Comparison of ENCODE assay signal across 30 cellular contexts in the genomic region with DNA sequence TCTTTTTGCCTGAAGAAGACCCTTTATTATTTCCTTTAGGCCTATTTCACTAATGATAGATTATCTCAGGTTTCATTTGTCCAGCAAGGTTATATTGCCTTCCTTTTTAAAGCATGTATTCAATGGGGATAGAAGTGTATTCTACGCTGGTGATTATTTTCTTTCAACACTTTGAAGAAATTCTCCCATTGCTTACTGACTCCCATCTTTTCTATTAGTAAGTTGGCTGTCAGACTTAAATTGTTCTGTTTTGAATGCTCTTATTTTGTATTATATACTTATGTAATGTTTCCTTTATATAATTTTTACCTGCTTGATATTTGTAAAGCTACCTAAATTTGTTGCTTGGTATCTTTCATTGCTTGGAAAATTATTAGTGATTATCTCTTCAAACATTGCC.
"Had no signal": no experiment of that assay in that cellular context is flagged by ENCODE, and none has a peak within 500 bp of the region (broad histone marks: within the 10 kb centered on the region; RNA-seq: fewer than 3 reads in every experiment).

No MANE protein-coding gene starts in this region.

- DNase-seq: natural killer cell; occipital lobe; ovary; posterior cingulate gyrus; psoas muscle; right cardiac atrium; spleen; stimulated activated CD4-positive, alpha-beta T cell treated with anti-CD3 and anti-CD28 coated beads, Interleukin-12 subunit alpha, Interleukin-12 subunit beta, amount 100 ng/mL, for 4 hours; stimulated activated CD4-positive, alpha-beta T cell treated with anti-CD3 and anti-CD28 coated beads, Interleukin-1b, Interleukin-23, amount 100 ng/mL, for 48 hours; stimulated activated CD4-positive, alpha-beta T cell treated with anti-CD3 and anti-CD28 coated beads, Interleukin-4, amount 100 ng/mL, for 1 hour; stimulated activated CD4-positive, alpha-beta T cell treated with anti-CD3 and anti-CD28 coated beads, Interleukin-4, amount 100 ng/mL, for 4 hours; stimulated activated CD8-positive, alpha-beta memory T cell treated with anti-CD3 and anti-CD28 coated beads, Interleukin-4, amount 100 ng/mL, for 48 hours; stimulated activated naive CD4-positive, alpha-beta T cell; stimulated activated naive CD8-positive, alpha-beta T cell treated with anti-CD3 and anti-CD28 coated beads, Interleukin-15, amount 100 ng/mL, for 72 hours; stimulated activated naive CD8-positive, alpha-beta T cell treated with anti-CD3 and anti-CD28 coated beads, Interleukin-15, Interleukin-2, amounts not matched to agents 100 U/mL and 50 U/mL, for 24 hours; substantia nigra; testis; tibial artery; transverse colon had no signal

- H3K27ac Mint-ChIP-seq: natural killer cell; nephron; neural progenitor cell; progenitor cell of endocrine pancreas; stimulated activated memory B cell treated with anti-CD40 and anti-IgM and Interleukin-4, amounts not matched to agents 10 μg/mL and 1 μg/mL and 100 μg/mL, for 72 hours; type B pancreatic cell had no signal

- H3K9me3 ChIP-seq: ovary, suprapubic skin, testis had no signal

- H3K9ac ChIP-seq: neural progenitor cell, parathyroid adenoma had no signal

- H3K4me1 ChIP-seq: neural progenitor cell, parathyroid adenoma, psoas muscle, spleen, suprapubic skin, testis, tibial artery, transverse colon, vagina had no signal

- H3K36me3 Mint-ChIP-seq: neural progenitor cell; stimulated activated memory B cell treated with anti-CD40 and anti-IgM and Interleukin-4, amounts not matched to agents 10 μg/mL and 1 μg/mL and 100 μg/mL, for 72 hours had no signal

- ATAC-seq: natural killer cell; psoas muscle; right cardiac atrium; sciatic nerve; stimulated activated memory B cell treated with anti-CD40 and anti-IgM and Interleukin-4, amounts not matched to agents 10 μg/mL and 1 μg/mL and 100 μg/mL, for 72 hours; stimulated activated naive CD8-positive, alpha-beta T cell treated with anti-CD3 and anti-CD28 coated beads, Interleukin-15, amount 100 ng/mL, for 72 hours; stimulated activated naive CD8-positive, alpha-beta T cell treated with anti-CD3 and anti-CD28 coated beads, Interleukin-15, Interleukin-2, amounts not matched to agents 100 U/mL and 50 U/mL, for 24 hours had no signal

- H3K27ac ChIP-seq: neural progenitor cell, ovary, parathyroid adenoma, psoas muscle, skin epidermis, spleen, suprapubic skin, testis, tibial artery, transverse colon, vagina had no signal

- H3K4me1 Mint-ChIP-seq: natural killer cell; nephron; neural progenitor cell; stimulated activated memory B cell treated with anti-CD40 and anti-IgM and Interleukin-4, amounts not matched to agents 10 μg/mL and 1 μg/mL and 100 μg/mL, for 72 hours; stimulated activated naive CD8-positive, alpha-beta T cell treated with anti-CD3 and anti-CD28 coated beads, Interleukin-15, amount 100 ng/mL, for 72 hours had no signal

- H3K27me3 Mint-ChIP-seq: progenitor cell of endocrine pancreas; stimulated activated memory B cell treated with anti-CD40 and anti-IgM and Interleukin-4, amounts not matched to agents 10 μg/mL and 1 μg/mL and 100 μg/mL, for 72 hours; type B pancreatic cell had no signal

- H3K36me3 ChIP-seq: ovary, spleen, suprapubic skin, tibial artery, transverse colon, vagina had no signal

- H3K4me3 ChIP-seq: neural progenitor cell, ovary, psoas muscle, skin epidermis, smooth muscle cell, spleen, suprapubic skin, testis, tibial artery, transverse colon, vagina had no signal

- H3K4me3 Mint-ChIP-seq: natural killer cell; nephron; neural progenitor cell; stimulated activated memory B cell treated with anti-CD40 and anti-IgM and Interleukin-4, amounts not matched to agents 10 μg/mL and 1 μg/mL and 100 μg/mL, for 72 hours; stimulated activated naive CD8-positive, alpha-beta T cell treated with anti-CD3 and anti-CD28 coated beads, Interleukin-15, amount 100 ng/mL, for 72 hours; type B pancreatic cell had no signal

- H3K27me3 ChIP-seq: neural progenitor cell, ovary, spleen, suprapubic skin, testis, tibial artery, transverse colon, vagina had no signal
